In the genomic region with DNA sequence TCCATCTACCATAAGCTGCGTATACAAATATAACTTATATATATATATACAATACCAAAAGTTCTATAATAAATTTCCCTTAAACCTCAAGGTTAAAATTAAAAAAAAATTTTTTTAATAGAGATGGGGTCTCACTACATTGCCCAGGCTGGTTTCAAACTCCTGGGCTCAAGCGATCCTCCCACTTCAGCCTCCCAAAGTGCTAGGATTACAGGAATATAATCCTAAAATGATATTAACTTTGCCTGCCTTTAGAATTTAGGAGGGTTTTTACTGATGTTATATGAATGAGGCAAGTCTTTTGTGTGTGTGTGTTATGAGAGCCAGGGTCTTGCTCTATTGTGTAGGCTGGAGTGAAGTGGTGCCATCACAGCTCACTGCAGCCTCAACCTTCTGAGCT, we compare ENCODE assay signal across 8 cellular contexts.
"Had no signal": no experiment of that assay in that cellular context is flagged by ENCODE, and none has a peak within 500 bp of the region (broad histone marks: within the 10 kb centered on the region; RNA-seq: fewer than 3 reads in every experiment).

No MANE protein-coding gene starts in this region.

- H3K9me3 ChIP-seq: HAP-1 had no signal

- H3K27ac ChIP-seq: GM23248, HL-60 had no signal

- H3K9ac ChIP-seq: GM23248 had no signal

- ATAC-seq: HCT116 had no signal

- H3K36me3 ChIP-seq: HAP-1 had no signal

- DNase-seq: GM23248, GOT3, H7, IMR-90, KBM-7 had no signal

- H3K4me3 ChIP-seq: GM23248, HAP-1 had no signal

- H2AFZ ChIP-seq: GM23248 had no signal
